20 cellular contexts compared by ENCODE assay signal in the genomic region with DNA sequence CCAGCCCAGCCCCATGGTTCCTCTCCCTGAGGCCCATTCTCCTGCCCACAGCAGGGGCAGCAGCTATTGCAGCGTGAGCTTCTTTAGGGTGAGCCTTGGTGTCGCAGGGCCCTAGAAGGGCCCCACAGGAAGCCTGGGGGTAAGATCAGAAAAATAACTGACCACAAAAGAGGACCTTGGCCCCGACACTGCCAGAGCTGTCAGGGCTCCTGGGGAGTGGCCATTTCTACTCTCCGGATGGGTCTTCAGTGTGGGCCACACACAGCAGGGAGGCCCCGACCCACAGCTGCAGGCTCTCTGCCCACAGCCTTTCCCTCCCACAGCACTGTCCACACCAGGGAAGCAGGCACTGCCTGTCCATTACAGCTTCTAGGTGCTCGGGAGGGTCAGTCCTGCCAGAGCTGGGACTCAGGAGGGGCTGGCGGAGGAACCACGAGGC. TPM values are rescaled to one million over a fixed set of nuclear protein-coding genes. Genes with fewer than 3 reads are reported as not detected.
DNase-seq lines count a peak whose midpoint lies in the region; ATAC-seq and TF ChIP-seq lines count a peak whose summit lies in the region.
"Had no signal": no experiment of that assay in that cellular context is flagged by ENCODE, and none has a peak within 500 bp of the region (broad histone marks: within the 10 kb centered on the region; RNA-seq: fewer than 3 reads in every experiment).

No MANE protein-coding gene starts in this region.

- H3K27me3 ChIP-seq in right atrium auricular region (no peaks in the 10 kb centered on the region), aorta (ENCODE audit: control insufficient read depth in 1 of 2, insufficient read depth in 2 of 2, low read length in 1 of 2) (no peaks in the 10 kb centered on the region)

- no peak overlapping the region for H3K27ac ChIP-seq in right atrium auricular region
- H3K27ac ChIP-seq in cingulate gyrus (ENCODE audit: low read depth, low read length), result peak overlapping the region; percentile 7
- H3K27ac ChIP-seq in aorta (ENCODE audit: low read depth in 1 of 2, low read length in 2 of 2), result no peak overlapping the region
- H3K27ac ChIP-seq: A549 had no signal

- H3K4me3 ChIP-seq in right atrium auricular region, result no peak overlapping the region
- no peak overlapping the region for H3K4me3 ChIP-seq in aorta (ENCODE audit: low read length in 2 of 2)
- H3K4me3 ChIP-seq: A549 had no signal

- H3K36me3 ChIP-seq in right atrium auricular region (no peaks in the 10 kb centered on the region), aorta (ENCODE audit: control insufficient read depth in 1 of 2, insufficient read depth in 2 of 2, low read length in 1 of 2) (no peaks in the 10 kb centered on the region)

- no peak for DNase-seq in Right ventricle myocardium inferior (ENCODE audit: missing footprints)
- no peak for DNase-seq in right atrium auricular region (ENCODE audit: low spot score)
- peak; percentile 42 for DNase-seq in midbrain (lab: John Stamatoyannopoulos, UW)
- peak in 1 of 2 donors; percentile 60 for DNase-seq in aorta
- no peak for DNase-seq in AG20443 (ENCODE audit: low spot score)
- no peak for DNase-seq in GM19238 (ENCODE audit: insufficient read length, low spot score)
- DNase-seq: activated CD8-positive, alpha-beta memory T cell treated with anti-CD3 and anti-CD28 coated beads, Interleukin-2, amount 50 U/mL, for 4 hours; Calu3; NCI-H1092 treated with DMSO at 0.1 percent for 48 hours; SK-N-SH; stimulated activated CD4-positive, alpha-beta T cell treated with anti-CD3 and anti-CD28 coated beads, Interleukin-2, amount 100 ng/mL, for 24 hours had no signal

- no peaks in the 10 kb centered on the region for H3K9me3 ChIP-seq in right atrium auricular region
- no peaks in the 10 kb centered on the region for H3K9me3 ChIP-seq in aorta (ENCODE audit: control insufficient read depth, low read length)
- H3K9me3 ChIP-seq: A549, SK-N-SH had no signal

- no peak for TF ChIP-seq CTCF in right atrium auricular region (IDR thresholded peaks at IDR 0.05)

- peak; percentile 68 for ATAC-seq in Right ventricle myocardium inferior
- peak; percentile 23 for ATAC-seq in aorta (ENCODE audit: low FRiP score)
- no peak for ATAC-seq in HG02884 (IDR thresholded peaks at IDR 0.05; ENCODE audit: unreplicated experiment)
- ATAC-seq: activated naive CD4-positive, alpha-beta T cell treated with anti-CD3 and anti-CD28 coated beads, Interleukin-2, amount 50 U/mL, for 72 hours; WTC11 had no signal

- intact Hi-C loops in Right ventricle myocardium inferior (cut with DNase I) (no loop called here), aorta (cut with DNase I) (no loop called here)

- 71 to 79% methylated on average over 8 of the region's 8 CpGs for WGBS in aorta, 2 donors

- no peaks in the 10 kb centered on the region for H3K4me1 ChIP-seq in right atrium auricular region
- no peaks in the 10 kb centered on the region for H3K4me1 ChIP-seq in aorta (ENCODE audit: control insufficient read depth in 1 of 2, insufficient read depth in 2 of 2, low read length in 2 of 2)
- H3K4me1 ChIP-seq: A549 had no signal

RNA-seq across cellular contexts. Expression of a gene that starts 3.5 kb away (rescaled TPM):
- total RNA-seq in Right ventricle myocardium inferior (0.08 TPM), right atrium auricular region (under 1 TPM; 0.08 to 0.26 TPM), aorta (under 1 TPM; 0.16 to 0.69 TPM)
- polyA plus RNA-seq in aorta, result 1 to 10 TPM in 1 of 2 donors, under 1 TPM in 1; 0.15 to 1.1 TPM
- total RNA-seq: activated naive CD4-positive, alpha-beta T cell treated with anti-CD3 and anti-CD28 coated beads, Interleukin-2, amount 50 U/mL, for 72 hours; Calu3; endothelial cell of umbilical vein; glomerular endothelial cell; pulmonary artery endothelial cell; WTC11 had no signal
- polyA plus RNA-seq: A549, endothelial cell of umbilical vein, SK-N-SH had no signal

RNA-seq across cellular contexts. Expression of a gene that starts 16.6 kb away (rescaled TPM):
- total RNA-seq in Right ventricle myocardium inferior (not detected), right atrium auricular region (not detected), aorta (not detected)
- under 1 TPM in 1 of 2 donors, not detected in 1; 0.63 TPM for polyA plus RNA-seq in aorta
- total RNA-seq: activated naive CD4-positive, alpha-beta T cell treated with anti-CD3 and anti-CD28 coated beads, Interleukin-2, amount 50 U/mL, for 72 hours; Calu3; endothelial cell of umbilical vein; glomerular endothelial cell; pulmonary artery endothelial cell; urinary bladder; WTC11 had no signal
- polyA plus RNA-seq: A549, endothelial cell of umbilical vein, SK-N-SH, urinary bladder had no signal

RNA-seq across cellular contexts. Expression of a gene that starts 39.9 kb away (rescaled TPM):
- total RNA-seq in Right ventricle myocardium inferior, result 0.19 TPM
- not detected for total RNA-seq in right atrium auricular region
- total RNA-seq in aorta, result 1 to 10 TPM in 1 of 2 donors, not detected in 1; 2.0 TPM
- under 1 TPM in 1 of 2 donors, not detected in 1; 0.75 TPM for polyA plus RNA-seq in aorta
- total RNA-seq: Calu3, endothelial cell of umbilical vein, glomerular endothelial cell, pulmonary artery endothelial cell, WTC11 had no signal
- polyA plus RNA-seq: A549, endothelial cell of umbilical vein, SK-N-SH had no signal

RNA-seq across cellular contexts. Expression of a gene that starts 44.3 kb away (rescaled TPM):
- total RNA-seq in Right ventricle myocardium inferior, result 1.1 TPM
- 1 to 10 TPM in 1 of 2 donors, under 1 TPM in 1; 0.22 to 7.7 TPM for total RNA-seq in right atrium auricular region
- 1 to 10 TPM; 4.0 to 4.6 TPM for total RNA-seq in aorta
- polyA plus RNA-seq in aorta, result 1 to 10 TPM; 1.2 to 4.6 TPM
- total RNA-seq: Calu3, endothelial cell of umbilical vein, glomerular endothelial cell, pulmonary artery endothelial cell, WTC11 had no signal
- polyA plus RNA-seq: A549, endothelial cell of umbilical vein, SK-N-SH had no signal
